ENCODE assay signal across 14 cellular contexts in genomic region chr14:64683264-64683663, GRCh38. TPM values are rescaled to one million over a fixed set of nuclear protein-coding genes. Genes with fewer than 3 reads are reported as not detected.
DNase-seq lines count a peak whose midpoint lies in the region; ATAC-seq and TF ChIP-seq lines count a peak whose summit lies in the region.
"Had no signal": no experiment of that assay in that cellular context is flagged by ENCODE, and none has a peak within 500 bp of the region (broad histone marks: within the 10 kb centered on the region; RNA-seq: fewer than 3 reads in every experiment).

No MANE protein-coding gene starts in this region.

- H3K9ac ChIP-seq in rectal smooth muscle tissue (ENCODE audit: low read length), result peak overlapping the region; percentile 10
- H3K9ac ChIP-seq: KMS-11 had no signal

- H3K27ac ChIP-seq in body of pancreas, result peak overlapping the region in 3 of 4 donors; percentile 51 to 82 (median 79)
- peak overlapping the region; percentile 94 for H3K27ac ChIP-seq in rectal smooth muscle tissue (ENCODE audit: low read depth, low read length)
- H3K27ac ChIP-seq: KMS-11 had no signal

- DNase-seq in Ammon's horn (ENCODE audit: low spot score) (peak; percentile 97), body of pancreas (no peak), islet precursor cell (peak; percentile 56), NAMALWA (ENCODE audit: low spot score) (no peak), GM20000 (ENCODE audit: low spot score) (no peak)
- DNase-seq: activated CD4-positive, CD25-positive, alpha-beta regulatory T cell; activated CD8-positive, alpha-beta memory T cell treated with anti-CD3 and anti-CD28 coated beads, Interleukin-2, amount 50 U/mL, for 48 hours; effector CD8-positive, alpha-beta T cell; NCI-H2029 treated with DMSO at 0.1 percent for 48 hours; NK-92 treated with Interleukin-12 subunit alpha and Interleukin-12 subunit beta, amount 100 ng/mL, for 24 hours had no signal

- H3K4me3 ChIP-seq in body of pancreas (no peak overlapping the region), rectal smooth muscle tissue (ENCODE audit: low read length) (no peak overlapping the region)

- TF ChIP-seq CTCF in body of pancreas (IDR thresholded peaks at IDR 0.05) (no peak), GM20000 (IDR thresholded peaks at IDR 0.05; ENCODE audit: extremely low read depth, missing control alignments) (no peak)

- H3K27me3 ChIP-seq in body of pancreas (no peaks in the 10 kb centered on the region), rectal smooth muscle tissue (ENCODE audit: control insufficient read depth, insufficient read depth, low read length) (no peaks in the 10 kb centered on the region)

- no peak for TF ChIP-seq POLR2A in body of pancreas (IDR thresholded peaks at IDR 0.05)

- H3K4me1 ChIP-seq in body of pancreas, result peaks cover 29% of the 10 kb centered on the region
- H3K4me1 ChIP-seq in rectal smooth muscle tissue (ENCODE audit: control insufficient read depth, insufficient read depth, low read length), result peaks cover 19% of the 10 kb centered on the region

- intact Hi-C loops in body of pancreas (cut with DNase I), result no loop called here

- H3K9me3 ChIP-seq in body of pancreas, result no peaks in the 10 kb centered on the region

- ATAC-seq in body of pancreas (no peak), HG02759 (IDR thresholded peaks at IDR 0.05; ENCODE audit: unreplicated experiment) (no peak), HG02678 (IDR thresholded peaks at IDR 0.05; ENCODE audit: unreplicated experiment) (no peak)

- 94% methylated on average over 13 to 15 of the region's 15 CpGs for WGBS in body of pancreas, 2 donors

- H3K36me3 ChIP-seq in body of pancreas (replicated peaks in 1 of 2; ENCODE audit: insufficient read depth in 1 of 2, low read depth in 2 of 2) (no peaks in the 10 kb centered on the region), rectal smooth muscle tissue (ENCODE audit: control insufficient read depth, insufficient read depth, low read length) (no peaks in the 10 kb centered on the region)

RNA-seq across cellular contexts. Expression of gene PLEKHG3, which starts 21.0 kb away (rescaled TPM):
- 10 to 100 TPM; 34.5 to 40.2 TPM for total RNA-seq in body of pancreas

Comparison
In these comparisons a context has a peak if more than half of its experiments do, and no peak if none do; other contexts are left out.
1. DNase-seq: peak in Ammon's horn (single experiment) and islet precursor cell (single experiment); none in body of pancreas (0 of 4), NAMALWA (single experiment) and GM20000 (single experiment).